ENCODE assay signal across 8 cellular contexts in the genomic region with DNA sequence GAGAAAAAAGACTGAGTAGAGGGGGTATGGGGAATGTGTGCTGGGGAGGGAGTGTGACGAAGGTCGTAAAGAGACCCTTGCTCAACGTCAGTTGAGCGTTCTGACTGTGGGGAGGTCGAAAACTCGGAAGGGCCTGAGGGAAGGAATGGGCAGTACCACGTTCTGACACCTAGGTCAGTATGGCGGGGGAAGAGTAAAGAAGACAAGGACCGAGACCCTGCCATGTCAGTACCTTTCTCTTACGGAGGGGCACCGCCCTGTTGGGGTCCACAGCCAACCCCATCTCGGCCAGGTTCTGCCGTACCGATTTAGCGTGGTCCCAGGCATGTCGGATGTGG. TPM values are rescaled to one million over a fixed set of nuclear protein-coding genes. Genes with fewer than 3 reads are reported as not detected.
DNase-seq lines count a peak whose midpoint lies in the region; ATAC-seq and TF ChIP-seq lines count a peak whose summit lies in the region.

No MANE protein-coding gene starts in this region.

- TF ChIP-seq CTCF in PC-3 (conservative IDR thresholded peaks at IDR 0.05; ENCODE audit: low read depth, low read length) = no peak

- peak; percentile 48 for DNase-seq in NCI-H82 (lab: John Stamatoyannopoulos, UW)
- DNase-seq in NCI-H82 treated with DMSO at 0.1 percent for 48 hours (lab: John Stamatoyannopoulos, UW; ENCODE audit: unreplicated experiment) = no peak
- DNase-seq in PC-3 = peak; percentile 23
- DNase-seq in myocyte (ENCODE audit: low read depth) = peak; percentile 48
- DNase-seq in T-helper 9 cell = no peak
- DNase-seq in NCI-H345 (lab: John Stamatoyannopoulos, UW) = no peak

- peak overlapping the region; percentile 98 for H3K9ac ChIP-seq in PC-3 (ENCODE audit: low read length)
- peak overlapping the region; percentile 94 to 98 for H3K9ac ChIP-seq in duodenal mucosa (ENCODE audit: low read depth in 1 of 2, low read length in 2 of 2)

- POLR2A ChIA-PET in PC-3 (lab: Charles Lee; ENCODE audit: unreplicated experiment) = interaction anchor here (0.5 kb wide), 1 partner anchor 280 kb away, joined by 3 read pairs; no protein-coding TSS in a partner anchor

- no peaks in the 10 kb centered on the region for H3K9me2 ChIP-seq in PC-3 (replicated peaks; ENCODE audit: low read length)

- H3K4me2 ChIP-seq in PC-3 (ENCODE audit: low read length) = peak overlapping the region; percentile 99

- peak overlapping the region; percentile 97 for H2AFZ ChIP-seq in PC-3 (ENCODE audit: low read length)

- H3K9me3 ChIP-seq in PC-3 (ENCODE audit: low read length) (no peaks in the 10 kb centered on the region), duodenal mucosa (ENCODE audit: control insufficient read depth in 1 of 2, low read length in 2 of 2) (no peaks in the 10 kb centered on the region)

- peaks cover 67% of the 10 kb centered on the region for H3K79me2 ChIP-seq in PC-3 (ENCODE audit: low read length)

- H3K36me3 ChIP-seq in PC-3 (ENCODE audit: low read depth, low read length) = peaks cover 57% of the 10 kb centered on the region
- peaks cover 21 to 51% of the 10 kb centered on the region in 2 donors for H3K36me3 ChIP-seq in duodenal mucosa (ENCODE audit: control insufficient read depth in 1 of 2, insufficient read depth in 2 of 2, low read length in 2 of 2)

- H4K20me1 ChIP-seq in PC-3 (ENCODE audit: low read length) = peaks cover 32% of the 10 kb centered on the region

- H3K4me1 ChIP-seq in PC-3 (ENCODE audit: insufficient read depth, low read length) = peaks cover 14% of the 10 kb centered on the region
- H3K4me1 ChIP-seq in duodenal mucosa (ENCODE audit: control insufficient read depth in 1 of 2, insufficient read depth in 2 of 2, low read length in 2 of 2) = peaks cover 16 to 26% of the 10 kb centered on the region in 2 donors

- H3K4me3 ChIP-seq in PC-3 (ENCODE audit: low read length) = peak overlapping the region; percentile 94
- peak overlapping the region; percentile 89 to 99 for H3K4me3 ChIP-seq in duodenal mucosa (ENCODE audit: low read depth in 1 of 2, low read length in 2 of 2)

- BruUV-seq in PC-3 (replicated peaks; lab: Mats Ljungman, UMichigan) = TSS peak; percentile 49

- ATAC-seq in PC-3 (no peak), HG03460 (IDR thresholded peaks at IDR 0.05; ENCODE audit: unreplicated experiment) (no peak)

- peak overlapping the region; percentile 94 for H3K27ac ChIP-seq in PC-3 (ENCODE audit: low read length)
- no peak overlapping the region for H3K27ac ChIP-seq in duodenal mucosa (ENCODE audit: low read depth, low read length)

- H3K27me3 ChIP-seq in PC-3 (ENCODE audit: low read length) = no peaks in the 10 kb centered on the region
- no peaks in the 10 kb centered on the region for H3K27me3 ChIP-seq in duodenal mucosa (ENCODE audit: control insufficient read depth in 1 of 2, insufficient read depth in 2 of 2, low read length in 2 of 2)

- intact Hi-C loops in PC-3 (cut with micrococcal nuclease) = loop anchor here (1.0 kb wide), 2 partner anchors 60 to 149 kb away; a partner anchor contains a TSS

- H3F3A ChIP-seq in PC-3 (ENCODE audit: low read length, unreplicated experiment) = no peaks in the 10 kb centered on the region

- CTCF ChIA-PET in PC-3 (lab: Charles Lee) = no interaction called here

RNA-seq across cellular contexts. Expression of a gene that starts 0.4 kb away (rescaled TPM):
- total RNA-seq in PC-3 (2014; rRNA removed) (92.6 and 103 TPM in 2 replicates), myocyte (17.4 and 29.7 TPM in 2 replicates)
- polyA plus RNA-seq in myocyte (2012) = 44.9 TPM

RNA-seq across cellular contexts. Expression of a gene that starts 0.6 kb away (rescaled TPM):
- total RNA-seq in PC-3 (2014; rRNA removed) = 164 and 174 TPM in 2 replicates
- 123 and 125 TPM in 2 replicates for total RNA-seq in myocyte
- polyA plus RNA-seq in myocyte (2012) = 164 TPM

RNA-seq across cellular contexts. Expression of a gene that starts 22.7 kb away (rescaled TPM):
- total RNA-seq in PC-3 (2014; rRNA removed) (0.15 and 2.6 TPM in 2 replicates), myocyte (6.5 TPM in 2 replicates)
- 14.3 TPM for polyA plus RNA-seq in myocyte (2012)

RNA-seq across cellular contexts. Expression of a gene that starts 26.4 kb away (rescaled TPM):
- total RNA-seq in PC-3 (2014; rRNA removed) (69.5 and 81.1 TPM in 2 replicates), myocyte (96.3 and 103 TPM in 2 replicates)
- 152 TPM for polyA plus RNA-seq in myocyte (2012)

RNA-seq across cellular contexts. Expression of a gene that starts 28.4 kb away (rescaled TPM):
- total RNA-seq in PC-3 (2014; rRNA removed) = 354 and 460 TPM in 2 replicates
- 211 and 223 TPM in 2 replicates for total RNA-seq in myocyte
- polyA plus RNA-seq in myocyte (2012) = 231 TPM

Comparison
In these comparisons a context has a peak if more than half of its experiments do, and no peak if none do; other contexts are left out.
1. DNase-seq: peak in NCI-H82 (single experiment), PC-3 (single experiment) and myocyte (single experiment); none in NCI-H82 treated with DMSO at 0.1 percent for 48 hours (single experiment), T-helper 9 cell (single experiment) and NCI-H345 (single experiment).